ENCODE assay signal across 8 cellular contexts in genomic region chr20:45911486-45912343, GRCh38. TPM values are rescaled to one million over a fixed set of nuclear protein-coding genes. Genes with fewer than 3 reads are reported as not detected.
A peak's percentile ranks its signal among the peaks of the same experiment; 100 is the strongest.
DNase-seq lines count a peak whose midpoint lies in the region; ATAC-seq and TF ChIP-seq lines count a peak whose summit lies in the region.

A gene with protein sequence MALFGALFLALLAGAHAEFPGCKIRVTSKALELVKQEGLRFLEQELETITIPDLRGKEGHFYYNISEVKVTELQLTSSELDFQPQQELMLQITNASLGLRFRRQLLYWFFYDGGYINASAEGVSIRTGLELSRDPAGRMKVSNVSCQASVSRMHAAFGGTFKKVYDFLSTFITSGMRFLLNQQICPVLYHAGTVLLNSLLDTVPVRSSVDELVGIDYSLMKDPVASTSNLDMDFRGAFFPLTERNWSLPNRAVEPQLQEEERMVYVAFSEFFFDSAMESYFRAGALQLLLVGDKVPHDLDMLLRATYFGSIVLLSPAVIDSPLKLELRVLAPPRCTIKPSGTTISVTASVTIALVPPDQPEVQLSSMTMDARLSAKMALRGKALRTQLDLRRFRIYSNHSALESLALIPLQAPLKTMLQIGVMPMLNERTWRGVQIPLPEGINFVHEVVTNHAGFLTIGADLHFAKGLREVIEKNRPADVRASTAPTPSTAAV (minus strand): TSS chr20:45912155. CDS start chr20:45911452, 703 bp downstream.

- intact Hi-C loops in breast epithelium (cut with DNase I; ENCODE audit: low total_unique reads) (no loop called here), MCF 10A (cut with micrococcal nuclease) (no loop called here), sigmoid colon (cut with DNase I) (loop anchor here (1.0 kb wide), 1 partner anchor 22 kb away; no protein-coding TSS in a partner anchor)

- CTCF ChIA-PET in MCF 10A (lab: Yijun Ruan, JAX): no interaction called here

- TF ChIP-seq POLR2A in breast epithelium (IDR thresholded peaks at IDR 0.05): peak; percentile 22
- TF ChIP-seq POLR2A in sigmoid colon (IDR thresholded peaks at IDR 0.05): peak; percentile 45 to 49

- peak within 1 kb of the TSS; percentile 86 for H3K9ac ChIP-seq in SK-N-MC (ENCODE audit: insufficient read length)

- TF ChIP-seq CTCF in breast epithelium (IDR thresholded peaks at IDR 0.05) (no peak), MCF 10A (IDR thresholded peaks at IDR 0.05; ENCODE audit: unreplicated experiment) (no peak), sigmoid colon (IDR thresholded peaks at IDR 0.05) (no peak)

- H3K4me1 ChIP-seq in breast epithelium (no peaks in the 10 kb centered on the region), sigmoid colon (peaks cover 0 to 20% (median 19%) of the 10 kb centered on the region in 4 donors)

- H3K27ac Mint-ChIP-seq in MCF 10A (ENCODE audit: low read depth, unreplicated experiment): no peak within 1 kb of the TSS

- H3K27me3 Mint-ChIP-seq in MCF 10A (ENCODE audit: insufficient read depth, unreplicated experiment): peaks cover 13% of the 10 kb centered on the region

- no peak for ATAC-seq in GM19397 (IDR thresholded peaks at IDR 0.05; ENCODE audit: unreplicated experiment)

- TF ChIP-seq EP300 in sigmoid colon (IDR thresholded peaks at IDR 0.05): no peak

- no peak within 1 kb of the TSS for H3K4me3 Mint-ChIP-seq in MCF 10A (ENCODE audit: unreplicated experiment)

- peaks cover 6% of the 10 kb centered on the region for H3K4me1 Mint-ChIP-seq in MCF 10A (ENCODE audit: insufficient read depth, unreplicated experiment)

- 1 to 2% methylated on average over 58 of the region's 58 CpGs for WGBS in sigmoid colon, 2 donors

- no peaks in the 10 kb centered on the region for H3K9me3 Mint-ChIP-seq in MCF 10A (ENCODE audit: unreplicated experiment)

- no peaks in the 10 kb centered on the region for H3K36me3 ChIP-seq in breast epithelium
- peaks cover 15% of the 10 kb centered on the region; the same call in 1 of the 2 replicates for H3K36me3 ChIP-seq in SK-N-MC (ENCODE audit: insufficient read depth, low read length)
- peaks cover 0 to 5% (median 2%) of the 10 kb centered on the region in 4 donors for H3K36me3 ChIP-seq in sigmoid colon

- H3K4me3 ChIP-seq in breast epithelium: peak within 1 kb of the TSS; percentile 58 to 77 (median 61)
- H3K4me3 ChIP-seq in SK-N-MC: peak within 1 kb of the TSS; percentile 98
- peak within 1 kb of the TSS; percentile 45 to 58 (median 50) for H3K4me3 ChIP-seq in sigmoid colon

- H3K9me3 ChIP-seq in breast epithelium: no peaks in the 10 kb centered on the region
- no peaks in the 10 kb centered on the region for H3K9me3 ChIP-seq in SK-N-MC (ENCODE audit: low read depth, low read length)
- no peaks in the 10 kb centered on the region for H3K9me3 ChIP-seq in sigmoid colon

- H3K27ac ChIP-seq in breast epithelium (peak within 1 kb of the TSS; percentile 75 to 92), SK-N-MC (peak within 1 kb of the TSS; percentile 66; the same call in 1 of the 2 replicates), sigmoid colon (peak within 1 kb of the TSS; percentile 82 to 92 (median 84))

- no peaks in the 10 kb centered on the region for H3K27me3 ChIP-seq in breast epithelium
- H3K27me3 ChIP-seq in sigmoid colon: no peaks in the 10 kb centered on the region

- no TSS peak for BruUV-seq in MCF 10A (replicated peaks; lab: Mats Ljungman, UMichigan)

- DNase-seq in breast epithelium (ENCODE audit: low spot score in 2 of 2) (peak in 1 of 2 donors; percentile 42), MCF 10A (ENCODE audit: unreplicated experiment) (no peak), SK-N-MC (ENCODE audit: low read depth, low spot score) (no peak), cerebellar cortex (ENCODE audit: low spot score) (peak; percentile 67), iris pigment epithelial cell (ENCODE audit: low read depth) (peak; percentile 62), sigmoid colon (peak; percentile 92), LoVo (ENCODE audit: low spot score) (no peak)

- no peaks in the 10 kb centered on the region for H3K36me3 Mint-ChIP-seq in MCF 10A (ENCODE audit: insufficient read depth, unreplicated experiment)

- POLR2A ChIA-PET in MCF 10A (lab: Yijun Ruan, JAX): interaction anchor here (0.7 to 2.1 kb wide), 2 partner anchors 8 to 16 kb away, joined by 4 to 6 read pairs; no protein-coding TSS in a partner anchor

RNA-seq across cellular contexts. Expression of the gene that starts here (rescaled TPM):
- total RNA-seq in breast epithelium: 100 to 1,000 TPM in 1 of 3 donors, 10 to 100 TPM in 2; 78.3 to 405 (median 100.0) TPM
- 0.20 and 0.37 TPM in 2 replicates for total RNA-seq in MCF 10A (2022)
- total RNA-seq in sigmoid colon: 100 to 1,000 TPM in 3 of 4 donors, 10 to 100 TPM in 1; 68.7 to 296 (median 156) TPM
- polyA plus RNA-seq in sigmoid colon: 10 to 100 TPM; 36.6 to 52.0 (median 47.4) TPM

Comparison
In these comparisons a context has a peak if more than half of its experiments do, and no peak if none do; other contexts are left out.
1. RNA of the gene that starts here (total RNA-seq): 68.7 to 296 TPM in sigmoid colon and 78.3 to 405 TPM in breast epithelium; 0.20 to 0.37 TPM in MCF 10A; every median in the first group is over 10 times any median in the second.
2. DNase-seq: peak in cerebellar cortex (single experiment), iris pigment epithelial cell (single experiment) and sigmoid colon (single experiment); none in MCF 10A (single experiment), SK-N-MC (single experiment) and LoVo (single experiment).
3. Peak in every context shown above with its lines, with median percentiles within 50 percentile points of each other: H3K27ac ChIP-seq and H3K4me3 ChIP-seq.